8 cellular contexts compared by ENCODE assay signal in the genomic region with DNA sequence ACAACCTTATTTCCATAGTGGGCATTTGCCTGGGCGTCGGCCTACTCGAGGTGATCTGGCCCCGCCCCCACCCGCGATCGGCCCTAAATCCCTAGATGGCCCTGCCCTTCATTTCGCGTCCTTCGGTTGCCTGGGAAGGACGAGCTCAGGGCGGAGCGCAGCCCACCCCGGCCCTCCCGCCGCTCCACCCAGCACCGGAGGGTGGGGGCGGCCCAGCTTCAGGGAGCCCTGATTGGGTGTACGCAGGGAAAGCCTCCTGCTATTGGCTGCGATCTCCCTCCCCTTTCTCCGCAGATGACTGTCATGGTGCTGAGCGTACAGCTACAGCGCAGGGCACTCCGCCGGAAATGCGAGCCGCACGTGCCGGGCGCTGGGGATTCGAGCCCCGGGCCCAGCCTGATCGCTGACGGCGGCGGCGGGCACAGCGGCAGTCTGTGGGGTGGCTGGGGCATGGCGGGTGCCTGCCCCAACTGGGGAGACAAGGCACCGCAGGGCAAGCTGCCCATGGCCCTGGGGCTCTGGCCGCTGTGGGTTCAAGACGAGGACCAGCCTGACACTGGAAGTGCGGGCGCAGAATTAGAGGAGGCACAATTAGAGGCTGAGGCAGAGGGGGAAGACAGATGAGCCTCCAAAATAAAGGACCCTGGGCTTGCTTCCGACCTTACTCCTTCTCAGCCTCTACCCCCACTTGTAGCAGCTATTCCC. TPM values are rescaled to one million over a fixed set of nuclear protein-coding genes. Genes with fewer than 3 reads are reported as not detected.
DNase-seq lines count a peak whose midpoint lies in the region; ATAC-seq and TF ChIP-seq lines count a peak whose summit lies in the region.

No MANE protein-coding gene starts in this region.

- H3K4me1 ChIP-seq in Panc1 (ENCODE audit: control insufficient read depth, insufficient read depth, low read length) (peaks cover 3% of the 10 kb centered on the region; the same call in 1 of the 2 replicates), muscle layer of colon (ENCODE audit: insufficient read depth, low read length) (peaks cover 5% of the 10 kb centered on the region)

- TF ChIP-seq CTCF in GM12864 (IDR thresholded peaks at IDR 0.05; ENCODE audit: low read depth, low read length, missing control alignments) (no peak), Panc1 (IDR thresholded peaks at IDR 0.05) (no peak), fibroblast of pulmonary artery (IDR thresholded peaks at IDR 0.05; ENCODE audit: low read length, missing control alignments) (no peak)

- peak overlapping the region; percentile 43 for H3K4me3 ChIP-seq in GM12864 (ENCODE audit: low read depth, low read length)
- peak overlapping the region; percentile 33 to 64 for H3K4me3 ChIP-seq in Panc1 (ENCODE audit: low read depth in 2 of 2, low read length in 2 of 2)
- peak overlapping the region; percentile 13 for H3K4me3 ChIP-seq in fibroblast of pulmonary artery (replicated peaks; ENCODE audit: low read depth, low read length)
- peak overlapping the region; percentile 58 to 59 for H3K4me3 ChIP-seq in muscle layer of colon (ENCODE audit: low read depth in 1 of 2, low read length in 2 of 2)

- no peaks in the 10 kb centered on the region for H3K36me3 ChIP-seq in Panc1 (ENCODE audit: control insufficient read depth, insufficient read depth, low read length)
- peaks cover 29% of the 10 kb centered on the region for H3K36me3 ChIP-seq in muscle layer of colon (ENCODE audit: insufficient read depth, low read length)

- POLR2A ChIA-PET in Panc1 (lab: Charles Lee): interaction anchor here (0.6 to 0.8 kb wide), 3 partner anchors 21 to 346 kb away, joined by 3 to 7 read pairs (median 6); partner anchors contain the start of genes GFY and RUVBL2

- H3K27me3 ChIP-seq in Panc1 (ENCODE audit: control insufficient read depth, insufficient read depth, low read length) (no peaks in the 10 kb centered on the region), muscle layer of colon (ENCODE audit: control insufficient read depth in 1 of 2, insufficient read depth in 2 of 2, low read length in 2 of 2) (no peaks in the 10 kb centered on the region)

- CTCF ChIA-PET in Panc1 (lab: Charles Lee): interaction anchor here (0.5 to 0.7 kb wide), 4 partner anchors 24 to 140 kb away, joined by 3 to 4 read pairs (median 4); partner anchors contain the start of gene DKKL1

- BruUV-seq in Panc1 (replicated peaks; lab: Mats Ljungman, UMichigan): no TSS peak

- H3K27ac ChIP-seq in Panc1 (ENCODE audit: low read length): peak overlapping the region; percentile 59
- peak overlapping the region; percentile 61 for H3K27ac ChIP-seq in muscle layer of colon (ENCODE audit: low read depth, low read length)

- intact Hi-C loops in Panc1 (cut with micrococcal nuclease; ENCODE audit: unreplicated experiment): no loop called here

- no peaks in the 10 kb centered on the region for H3K9me3 ChIP-seq in Panc1 (ENCODE audit: control insufficient read depth, insufficient read depth, low read depth, low read length)
- no peaks in the 10 kb centered on the region for H3K9me3 ChIP-seq in muscle layer of colon (ENCODE audit: low read length)

- H3K9ac ChIP-seq in muscle layer of colon (ENCODE audit: low read length): no peak overlapping the region

- DNase-seq in GM12864 (ENCODE audit: low read depth) (peak; percentile 70), Panc1 (ENCODE audit: low read depth, low spot score) (no peak), fibroblast of pulmonary artery (ENCODE audit: low read depth) (peak; percentile 85), NOMO-1 (lab: John Stamatoyannopoulos, UW; ENCODE audit: unreplicated experiment in 2 of 2) (no peak)

- ATAC-seq in Panc1: peak; percentile 93
- no peak for ATAC-seq in GM18511 (IDR thresholded peaks at IDR 0.05; ENCODE audit: unreplicated experiment)
- ATAC-seq in GM19452 (IDR thresholded peaks at IDR 0.05; ENCODE audit: unreplicated experiment): no peak
- no peak for ATAC-seq in GM19395 (IDR thresholded peaks at IDR 0.05; ENCODE audit: unreplicated experiment)

- in situ Hi-C loops in Panc1 (cut with HindIII; ENCODE audit: low pct_unique_long_range_greater_than_20kb, low sequenced_read_pairs): no loop called here

RNA-seq across cellular contexts. Expression of gene CD37, which starts 4.3 kb away (rescaled TPM):
- 0.33 TPM for total RNA-seq in Panc1 (2021; ENCODE audit: unreplicated experiment)
- polyA plus RNA-seq in Panc1 (2012; ENCODE audit: insufficient read length): 10.0 TPM

RNA-seq across cellular contexts. Expression of gene SLC6A16, which starts 14.5 kb away (rescaled TPM):
- total RNA-seq in Panc1 (2021; ENCODE audit: unreplicated experiment): 1.3 TPM
- 0.19 TPM for polyA plus RNA-seq in Panc1 (2012; ENCODE audit: insufficient read length)

RNA-seq across cellular contexts. Expression of gene TEAD2, which starts 22.7 kb away (rescaled TPM):
- total RNA-seq in Panc1 (2021; ENCODE audit: unreplicated experiment): 31.9 TPM
- 48.2 TPM for polyA plus RNA-seq in Panc1 (2012; ENCODE audit: insufficient read length)

RNA-seq across cellular contexts. Expression of gene DKKL1, which starts 24.2 kb away (rescaled TPM):
- total RNA-seq in Panc1 (2021; ENCODE audit: unreplicated experiment): 0.95 TPM
- polyA plus RNA-seq in Panc1 (2012; ENCODE audit: insufficient read length): 2.8 TPM

RNA-seq across cellular contexts. Expression of gene KASH5, which starts 48.5 kb away (rescaled TPM):
- total RNA-seq in Panc1 (2021; ENCODE audit: unreplicated experiment): not detected
- polyA plus RNA-seq in Panc1 (2012; ENCODE audit: insufficient read length): 0.29 TPM

Comparison
In these comparisons a context has a peak if more than half of its experiments do, and no peak if none do; other contexts are left out.
1. DNase-seq: peak in GM12864 (single experiment) and fibroblast of pulmonary artery (single experiment); none in Panc1 (single experiment) and NOMO-1 (0 of 2).
2. Peak in every context shown above with its lines, with median percentiles within 50 percentile points of each other: H3K4me3 ChIP-seq.